In genomic region chr7:81161459-81162075, GRCh38 we compare ENCODE assay signal across 8 cellular contexts.
DNase-seq lines count a peak whose midpoint lies in the region; ATAC-seq, FAIRE-seq and TF ChIP-seq lines count a peak whose summit lies in the region.

No MANE protein-coding gene starts in this region.

- no peaks in the 10 kb centered on the region for H3K36me3 ChIP-seq in HepG2 (replicated peaks in 1 of 2; ENCODE audit: control insufficient read depth in 1 of 2, insufficient read depth in 2 of 2, low read length in 2 of 2)
- no peaks in the 10 kb centered on the region for H3K36me3 ChIP-seq in right lobe of liver
- no peaks in the 10 kb centered on the region for H3K36me3 ChIP-seq in PC-9 (ENCODE audit: low read depth)
- no peaks in the 10 kb centered on the region for H3K36me3 ChIP-seq in gastroesophageal sphincter
- no peaks in the 10 kb centered on the region for H3K36me3 ChIP-seq in adrenal gland (replicated peaks in 1 of 2)

- CTCF ChIA-PET in HepG2 (lab: Yijun Ruan, JAX; ENCODE audit: low intra/inter-chr PET ratio, low total read pairs) = no interaction called here
- CTCF ChIA-PET in PC-9 (lab: Charles Lee) = no interaction called here

- H3K4me3 ChIP-seq in HepG2 (replicated peaks in 1 of 3; ENCODE audit: insufficient read depth in 1 of 3, low read depth in 2 of 3, low read length in 3 of 3) (no peak overlapping the region), right lobe of liver (no peak overlapping the region), PC-9 (no peak overlapping the region), gastroesophageal sphincter (no peak overlapping the region), adrenal gland (no peak overlapping the region)

- H3K27me3 ChIP-seq in HepG2 (ENCODE audit: control insufficient read depth in 1 of 2, insufficient read depth in 2 of 2, low read length in 2 of 2) = no peaks in the 10 kb centered on the region
- H3K27me3 ChIP-seq in right lobe of liver = no peaks in the 10 kb centered on the region
- no peaks in the 10 kb centered on the region for H3K27me3 ChIP-seq in PC-9 (ENCODE audit: insufficient read depth, low read depth)
- no peaks in the 10 kb centered on the region for H3K27me3 ChIP-seq in gastroesophageal sphincter
- H3K27me3 ChIP-seq in adrenal gland = no peaks in the 10 kb centered on the region

- intact Hi-C loops in HepG2 (cut with micrococcal nuclease; ENCODE audit: unreplicated experiment) = no loop called here
- intact Hi-C loops in right lobe of liver (cut with DNase I) = no loop called here
- intact Hi-C loops in PC-9 (cut with micrococcal nuclease; ENCODE audit: unreplicated experiment) = loop anchor here (1.0 kb wide), 1 partner anchor 242 kb away; the partner anchor contains the start of gene SEMA3C
- intact Hi-C loops in adrenal gland (cut with DNase I) = no loop called here

- H3K9me2 ChIP-seq in PC-9 (ENCODE audit: insufficient read depth) = no peaks in the 10 kb centered on the region

- TF ChIP-seq CTCF in HepG2 (CRISPR knock-in tag; IDR thresholded peaks at IDR 0.05) (no peak), right lobe of liver (IDR thresholded peaks at IDR 0.05) (no peak), PC-9 (conservative IDR thresholded peaks at IDR 0.05) (no peak), gastroesophageal sphincter (IDR thresholded peaks at IDR 0.05) (no peak), adrenal gland (IDR thresholded peaks at IDR 0.05) (no peak)

- WGBS in HepG2 (ENCODE audit: low lambda C conversion rate) = 80% methylated on average over 6 of the region's 6 CpGs
- 58% methylated on average over 6 of the region's 6 CpGs for WGBS in right lobe of liver (ENCODE audit: insufficient coverage, low coverage, low lambda C conversion rate, missing lambda C conversion rate)
- 68 to 81% methylated on average over 5 to 6 of the region's 6 CpGs for WGBS in gastroesophageal sphincter (ENCODE audit: low coverage in 1 of 2), 2 donors
- 68 to 82% (median 73%) methylated on average over 6 of the region's 6 CpGs for WGBS in adrenal gland, 4 donors

- TF ChIP-seq POLR2A in HepG2 (IDR thresholded peaks at IDR 0.05; ENCODE audit: insufficient read depth in 1 of 2, low read depth in 2 of 2, low read length in 2 of 2) (no peak), right lobe of liver (IDR thresholded peaks at IDR 0.05) (no peak), gastroesophageal sphincter (IDR thresholded peaks at IDR 0.05) (no peak), adrenal gland (IDR thresholded peaks at IDR 0.05) (no peak)

- in situ Hi-C loops in HepG2 (cut with HindIII; ENCODE audit: extremely low pct_ligation_motif_present, low pct_unique_long_range_greater_than_20kb) = no loop called here

- no peak for TF ChIP-seq RAD21 in HepG2 (CRISPR knock-in tag; IDR thresholded peaks at IDR 0.05)

- H3K27ac ChIP-seq in HepG2 (ENCODE audit: extremely low read length, insufficient read depth, low read length) (no peak overlapping the region), right lobe of liver (no peak overlapping the region), PC-9 (no peak overlapping the region), gastroesophageal sphincter (no peak overlapping the region), adrenal gland (no peak overlapping the region)

- no peaks in the 10 kb centered on the region for H3K9me3 ChIP-seq in HepG2 (ENCODE audit: low read length)
- no peaks in the 10 kb centered on the region for H3K9me3 ChIP-seq in right lobe of liver
- H3K9me3 ChIP-seq in PC-9 (ENCODE audit: insufficient read depth, low read depth) = no peaks in the 10 kb centered on the region
- no peaks in the 10 kb centered on the region for H3K9me3 ChIP-seq in gastroesophageal sphincter
- peaks cover 0 to 5% (median 0%) of the 10 kb centered on the region in 3 donors for H3K9me3 ChIP-seq in adrenal gland (replicated peaks in 1 of 3)

- H3K9ac ChIP-seq in HepG2 (ENCODE audit: insufficient read depth, low read depth, low read length) = no peak overlapping the region

- ATAC-seq in HepG2 = 0 out of 3 replicates have a peak, but pooled peaks have one; percentile 22
- ATAC-seq in right lobe of liver = no peak
- ATAC-seq in gastroesophageal sphincter = peak; percentile 79
- ATAC-seq in HG02870 (IDR thresholded peaks at IDR 0.05; ENCODE audit: unreplicated experiment) = no peak
- no peak for ATAC-seq in GM21447 (IDR thresholded peaks at IDR 0.05; ENCODE audit: unreplicated experiment)

- H2AFZ ChIP-seq in HepG2 (ENCODE audit: low read length) = no peak overlapping the region
- no peak overlapping the region for H2AFZ ChIP-seq in PC-9

- H4K20me1 ChIP-seq in HepG2 (ENCODE audit: insufficient read depth, low read length) (no peaks in the 10 kb centered on the region), PC-9 (ENCODE audit: insufficient read depth) (no peaks in the 10 kb centered on the region)

- POLR2A ChIA-PET in HepG2 (lab: Yijun Ruan, JAX) = no interaction called here
- POLR2A ChIA-PET in PC-9 (lab: Charles Lee; ENCODE audit: unreplicated experiment) = no interaction called here

- DNase-seq in HepG2 (ENCODE audit: low spot score) = peak; percentile 65
- no peak for DNase-seq in right lobe of liver
- peak; percentile 54 to 66 for DNase-seq in PC-9
- DNase-seq in activated CD4-positive, alpha-beta T cell treated with anti-CD3 and anti-CD28 coated beads for 48 hours = no peak
- DNase-seq in adrenal gland = no peak

- no peak for TF ChIP-seq EP300 in HepG2 (IDR thresholded peaks at IDR 0.05; ENCODE audit: low read depth in 2 of 2, low read length in 2 of 2)
- no peak for TF ChIP-seq EP300 in HepG2 (CRISPR knock-in tag; IDR thresholded peaks at IDR 0.05; ENCODE audit: borderline replicate concordance)
- TF ChIP-seq EP300 in gastroesophageal sphincter (IDR thresholded peaks at IDR 0.05) = no peak

- no peak for FAIRE-seq in HepG2 (lab: Jason Lieb, UNC)

- H3K4me2 ChIP-seq in HepG2 (ENCODE audit: low read depth, low read length) (no peak overlapping the region), PC-9 (no peak overlapping the region)

- 0 out of 2 replicates have a peak, but pooled peaks cover 4% of the 10 kb centered on the region for H3F3A ChIP-seq in PC-9 (ENCODE audit: insufficient read depth, low read depth)

- no peaks in the 10 kb centered on the region for H3K79me2 ChIP-seq in HepG2 (ENCODE audit: insufficient read depth, low read length)
- H3K79me2 ChIP-seq in PC-9 (ENCODE audit: low read depth) = no peaks in the 10 kb centered on the region

- BruUV-seq in HepG2 (replicated peaks; lab: Mats Ljungman, UMichigan) (no TSS peak), PC-9 (replicated peaks; lab: Mats Ljungman, UMichigan) (no TSS peak)

- peaks cover 23% of the 10 kb centered on the region for H3K4me1 ChIP-seq in HepG2 (ENCODE audit: insufficient read depth, low read length)
- no peaks in the 10 kb centered on the region for H3K4me1 ChIP-seq in right lobe of liver
- peaks cover 10% of the 10 kb centered on the region; the same call in 1 of the 2 replicates for H3K4me1 ChIP-seq in PC-9 (replicated peaks; ENCODE audit: insufficient read depth)
- H3K4me1 ChIP-seq in gastroesophageal sphincter = no peaks in the 10 kb centered on the region
- no peaks in the 10 kb centered on the region for H3K4me1 ChIP-seq in adrenal gland (replicated peaks in 1 of 2)

TF ChIP-seq in HepG2, 621 proteins besides CTCF, POLR2A, EP300 and RAD21 (continues in another document):
- TF ChIP-seq, protein P1, sequence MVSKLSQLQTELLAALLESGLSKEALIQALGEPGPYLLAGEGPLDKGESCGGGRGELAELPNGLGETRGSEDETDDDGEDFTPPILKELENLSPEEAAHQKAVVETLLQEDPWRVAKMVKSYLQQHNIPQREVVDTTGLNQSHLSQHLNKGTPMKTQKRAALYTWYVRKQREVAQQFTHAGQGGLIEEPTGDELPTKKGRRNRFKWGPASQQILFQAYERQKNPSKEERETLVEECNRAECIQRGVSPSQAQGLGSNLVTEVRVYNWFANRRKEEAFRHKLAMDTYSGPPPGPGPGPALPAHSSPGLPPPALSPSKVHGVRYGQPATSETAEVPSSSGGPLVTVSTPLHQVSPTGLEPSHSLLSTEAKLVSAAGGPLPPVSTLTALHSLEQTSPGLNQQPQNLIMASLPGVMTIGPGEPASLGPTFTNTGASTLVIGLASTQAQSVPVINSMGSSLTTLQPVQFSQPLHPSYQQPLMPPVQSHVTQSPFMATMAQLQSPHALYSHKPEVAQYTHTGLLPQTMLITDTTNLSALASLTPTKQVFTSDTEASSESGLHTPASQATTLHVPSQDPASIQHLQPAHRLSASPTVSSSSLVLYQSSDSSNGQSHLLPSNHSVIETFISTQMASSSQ (IDR thresholded peaks at IDR 0.05; ENCODE audit: low read depth) = no peak
- TF ChIP-seq, protein P1 (CRISPR knock-in tag; IDR thresholded peaks at IDR 0.05; ENCODE audit: borderline replicate concordance) = no peak
- TF ChIP-seq, protein P2, sequence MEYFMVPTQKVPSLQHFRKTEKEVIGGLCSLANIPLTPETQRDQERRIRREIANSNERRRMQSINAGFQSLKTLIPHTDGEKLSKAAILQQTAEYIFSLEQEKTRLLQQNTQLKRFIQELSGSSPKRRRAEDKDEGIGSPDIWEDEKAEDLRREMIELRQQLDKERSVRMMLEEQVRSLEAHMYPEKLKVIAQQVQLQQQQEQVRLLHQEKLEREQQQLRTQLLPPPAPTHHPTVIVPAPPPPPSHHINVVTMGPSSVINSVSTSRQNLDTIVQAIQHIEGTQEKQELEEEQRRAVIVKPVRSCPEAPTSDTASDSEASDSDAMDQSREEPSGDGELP (IDR thresholded peaks at IDR 0.05; ENCODE audit: borderline replicate concordance, low read depth) = 0 out of 2 replicates have a peak, but pooled peaks have one; percentile 11
- TF ChIP-seq CEBPG (CRISPR knock-in tag; IDR thresholded peaks at IDR 0.05) (0 out of 2 replicates have a peak, but pooled peaks have one; percentile 21), FOXO1 (CRISPR knock-in tag; IDR thresholded peaks at IDR 0.05) (no peak), ZNF589 (CRISPR knock-in tag; conservative IDR thresholded peaks at IDR 0.05) (no peak), SKI (IDR thresholded peaks at IDR 0.05; ENCODE audit: partially characterized antibody) (no peak), ZNF644 (CRISPR knock-in tag; IDR thresholded peaks at IDR 0.05; ENCODE audit: low read depth) (peak; percentile 61; the same call in 1 of the 2 replicates), NCOR1 (IDR thresholded peaks at IDR 0.05; ENCODE audit: borderline replicate concordance, low read length) (no peak), ZNF33B (CRISPR knock-in tag; IDR thresholded peaks at IDR 0.05) (no peak)

Comparison
In these comparisons a context has a peak if more than half of its experiments do, and no peak if none do; other contexts are left out.
1. ATAC-seq: peak in HepG2 (single experiment) and gastroesophageal sphincter (single experiment); none in right lobe of liver (0 of 4), HG02870 (single experiment) and GM21447 (single experiment).
2. DNase-seq: peak in HepG2 (single experiment) and PC-9 (2 of 2); none in right lobe of liver (0 of 3), activated CD4-positive, alpha-beta T cell treated with anti-CD3 and anti-CD28 coated beads for 48 hours (single experiment) and adrenal gland (0 of 7).